ENCODE assay signal across 13 cellular contexts in genomic region chr12:105507311-105508035, GRCh38.
"Had no signal": no experiment of that assay in that cellular context is flagged by ENCODE, and none has a peak within 500 bp of the region (broad histone marks: within the 10 kb centered on the region; RNA-seq: fewer than 3 reads in every experiment).

No MANE protein-coding gene starts in this region.

- H3K36me3 ChIP-seq: lower lobe of right lung, SJSA1, thoracic aorta, uterus, WERI-Rb-1 had no signal

- H3K4me1 Mint-ChIP-seq: naive B cell; stimulated activated naive CD8-positive, alpha-beta T cell treated with anti-CD3 and anti-CD28 coated beads, Interleukin-15, amount 100 ng/mL, for 72 hours had no signal

- H3K27ac Mint-ChIP-seq: activated CD8-positive, alpha-beta T cell treated with anti-CD3 and anti-CD28 coated beads for 36 hours; naive B cell; stimulated activated naive CD8-positive, alpha-beta T cell treated with anti-CD3 and anti-CD28 coated beads, Interleukin-15, amount 100 ng/mL, for 72 hours had no signal

- ATAC-seq: activated CD8-positive, alpha-beta T cell treated with anti-CD3 and anti-CD28 coated beads for 36 hours; lower lobe of right lung; stimulated activated naive CD8-positive, alpha-beta T cell treated with anti-CD3 and anti-CD28 coated beads, Interleukin-15, amount 100 ng/mL, for 72 hours had no signal

- DNase-seq: activated CD4-positive, alpha-beta T cell treated with anti-CD3 and anti-CD28 coated beads for 4 hours; activated CD8-positive, alpha-beta T cell treated with anti-CD3 and anti-CD28 coated beads for 36 hours; activated naive CD4-positive, alpha-beta T cell treated with Interleukin-2 at 50 U/mL for 16 hours; lower lobe of right lung; naive B cell; occipital lobe; stimulated activated CD4-positive, alpha-beta T cell treated with anti-CD3 and anti-CD28 coated beads, Interleukin-4, amount 100 ng/mL, for 1 hour; stimulated activated naive CD8-positive, alpha-beta T cell treated with anti-CD3 and anti-CD28 coated beads, Interleukin-15, amount 100 ng/mL, for 72 hours; uterus; WERI-Rb-1 had no signal

- H3K4me3 Mint-ChIP-seq: activated CD8-positive, alpha-beta T cell treated with anti-CD3 and anti-CD28 coated beads for 36 hours; brain; naive B cell; stimulated activated naive CD8-positive, alpha-beta T cell treated with anti-CD3 and anti-CD28 coated beads, Interleukin-15, amount 100 ng/mL, for 72 hours had no signal

- H3K36me3 Mint-ChIP-seq: brain, naive B cell had no signal

- H3K9me3 Mint-ChIP-seq: activated CD8-positive, alpha-beta T cell treated with anti-CD3 and anti-CD28 coated beads for 36 hours; brain; stimulated activated naive CD8-positive, alpha-beta T cell treated with anti-CD3 and anti-CD28 coated beads, Interleukin-15, amount 100 ng/mL, for 72 hours had no signal

- H3K4me1 ChIP-seq: lower lobe of right lung, SJSA1, uterus had no signal

- H3K27me3 ChIP-seq: SJSA1, uterus had no signal

- H3K4me3 ChIP-seq: lower lobe of right lung, SJSA1, thoracic aorta, uterus had no signal

- H3K9me3 ChIP-seq: lower lobe of right lung, SJSA1, thoracic aorta, uterus had no signal

- H3K27ac ChIP-seq: lower lobe of right lung, SJSA1, thoracic aorta, uterus, WERI-Rb-1 had no signal
